Comparison of ENCODE assay signal across 9 cellular contexts in the genomic region with DNA sequence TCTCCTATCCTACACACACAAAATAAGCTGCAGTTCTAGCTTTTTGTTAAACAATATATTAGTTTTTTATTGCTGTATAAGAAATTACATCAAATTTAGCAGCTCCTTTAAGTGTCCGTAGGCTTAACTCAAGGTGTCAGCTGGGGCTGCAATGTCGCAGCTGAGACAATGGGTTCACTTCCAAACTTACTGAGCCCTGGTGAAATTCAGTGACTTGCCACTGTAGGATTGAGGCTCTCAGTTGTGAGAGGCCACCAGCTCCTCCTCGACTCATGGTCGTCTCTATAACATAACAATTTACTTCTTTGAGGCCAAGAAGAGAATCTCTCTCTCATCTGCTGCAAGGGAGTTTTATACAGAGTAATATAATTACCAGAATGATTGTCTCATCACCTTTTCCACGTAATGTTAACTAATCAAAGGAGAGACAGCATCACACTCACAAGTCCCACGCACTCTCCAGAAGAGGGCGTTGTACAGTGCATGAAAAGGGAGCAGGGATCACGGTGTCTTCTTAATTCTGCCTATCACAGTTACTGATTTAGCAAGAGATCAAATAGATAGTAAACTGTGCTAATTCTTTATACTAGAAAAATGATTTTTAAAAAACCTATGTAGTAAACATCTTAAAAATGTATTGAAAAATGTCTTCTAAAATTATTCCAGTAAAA.
DNase-seq lines count a peak whose midpoint lies in the region; ATAC-seq, FAIRE-seq and TF ChIP-seq lines count a peak whose summit lies in the region.
"Had no signal": no experiment of that assay in that cellular context is flagged by ENCODE, and none has a peak within 500 bp of the region (broad histone marks: within the 10 kb centered on the region; RNA-seq: fewer than 3 reads in every experiment).

No MANE protein-coding gene starts in this region.

- H3K36me3 ChIP-seq in Karpas-422 (ENCODE audit: insufficient read depth, low read length) (no peaks in the 10 kb centered on the region), GM12878 (ENCODE audit: control insufficient read depth in 2 of 2, insufficient read depth in 2 of 2, low read length in 1 of 2) (no peaks in the 10 kb centered on the region)

- no peaks in the 10 kb centered on the region for H3K27me3 Mint-ChIP-seq in neural crest cell (ENCODE audit: low read depth)
- H3K27me3 Mint-ChIP-seq: activated T-cell treated with anti-CD3 and anti-CD28 coated beads, Interleukin-2, amount 50 U/mL, for 24 hours had no signal

- peak; percentile 49 for TF ChIP-seq RAD21 in GM12878 (IDR thresholded peaks at IDR 0.05; ENCODE audit: insufficient read depth, low read depth, low read length)

- POLR2A ChIA-PET in GM12878 (lab: Charles Lee) = no interaction called here

- RAD21 ChIA-PET in GM12878 (lab: Charles Lee; ENCODE audit: unreplicated experiment) = no interaction called here

- intact Hi-C loops in GM12878 (cut with micrococcal nuclease; ENCODE audit: unreplicated experiment) = loop anchor here (10.0 kb wide), 1 partner anchor 1028 kb away; no protein-coding TSS in a partner anchor

- SMC1A ChIA-PET in GM12878 (lab: Charles Lee; ENCODE audit: uncharacterized antibody, unreplicated experiment) = interaction anchor here (0.9 to 1.6 kb wide), 4 partner anchors 9 to 1014 kb away, joined by 3 to 6 read pairs (median 4); no protein-coding TSS in a partner anchor

- H3K9me3 ChIP-seq in Karpas-422 (ENCODE audit: low read length) = peaks cover 6% of the 10 kb centered on the region
- H3K9me3 ChIP-seq in GM12878 (replicated peaks; ENCODE audit: control insufficient read depth, insufficient read depth, low read length) = no peaks in the 10 kb centered on the region

- H3K79me2 ChIP-seq in Karpas-422 (ENCODE audit: low read length) = no peaks in the 10 kb centered on the region
- no peaks in the 10 kb centered on the region for H3K79me2 ChIP-seq in GM12878 (ENCODE audit: control insufficient read depth, insufficient read depth, low read length)

- no peaks in the 10 kb centered on the region for H4K20me1 ChIP-seq in Karpas-422 (ENCODE audit: insufficient read depth, low read depth, low read length)
- no peaks in the 10 kb centered on the region for H4K20me1 ChIP-seq in GM12878 (ENCODE audit: control insufficient read depth, insufficient read depth)

- H3K9me2 ChIP-seq in Karpas-422 (replicated peaks; ENCODE audit: insufficient read depth, low read length) = no peaks in the 10 kb centered on the region

- FAIRE-seq in GM12878 (lab: Jason Lieb, UNC) = no peak

- no peak for DNase-seq in GM10266 (ENCODE audit: extremely low spot score)
- peak; percentile 46 for DNase-seq in Karpas-422
- no peak for DNase-seq in GM12878 (ENCODE audit: low read depth, low spot score)
- no peak for DNase-seq in neural crest cell (ENCODE audit: low read depth, low spot score)
- DNase-seq in dermis blood vessel endothelial cell = no peak
- DNase-seq in NCI-H128 (lab: John Stamatoyannopoulos, UW; ENCODE audit: unreplicated experiment) = no peak
- DNase-seq: activated T-cell treated with anti-CD3 and anti-CD28 coated beads, Interleukin-2, amount 50 U/mL, for 24 hours had no signal

- H3K4me1 ChIP-seq in Karpas-422 (ENCODE audit: low read length) = no peaks in the 10 kb centered on the region
- H3K4me1 ChIP-seq in GM12878 (ENCODE audit: control insufficient read depth, insufficient read depth, low read length) = no peaks in the 10 kb centered on the region

- no peaks in the 10 kb centered on the region for H3K4me1 Mint-ChIP-seq in neural crest cell

- H3K27ac ChIP-seq in Karpas-422 (ENCODE audit: low read length) (no peak overlapping the region), GM12878 (ENCODE audit: control insufficient read depth, insufficient read depth) (no peak overlapping the region)

- no peaks in the 10 kb centered on the region for H3K9me3 Mint-ChIP-seq in neural crest cell

- H3K36me3 Mint-ChIP-seq in neural crest cell (ENCODE audit: low read depth) = no peaks in the 10 kb centered on the region

- H3K27me3 ChIP-seq in Karpas-422 (ENCODE audit: low read length) = no peaks in the 10 kb centered on the region
- no peaks in the 10 kb centered on the region for H3K27me3 ChIP-seq in GM12878 (replicated peaks in 1 of 2; ENCODE audit: control insufficient read depth in 2 of 2, insufficient read depth in 2 of 2, low read length in 1 of 2)

- TF ChIP-seq POLR2A in GM12878 (IDR thresholded peaks at IDR 0.05; ENCODE audit: low read depth, low read length) = no peak

- CTCF ChIA-PET in GM12878 (lab: Yijun Ruan, JAX) = interaction anchor here (0.6 to 1.0 kb wide), 6 partner anchors 19 to 1118 kb away, joined by 3 to 4 read pairs (median 3); no protein-coding TSS in a partner anchor

- H3K27ac Mint-ChIP-seq in neural crest cell (ENCODE audit: unreplicated experiment) = no peak overlapping the region
- H3K27ac Mint-ChIP-seq: activated T-cell treated with anti-CD3 and anti-CD28 coated beads, Interleukin-2, amount 50 U/mL, for 24 hours had no signal

- H3K4me2 ChIP-seq in Karpas-422 (ENCODE audit: low read depth, low read length, poor library complexity, severe bottlenecking) = no peak overlapping the region
- H3K4me2 ChIP-seq in GM12878 (ENCODE audit: control insufficient read depth, insufficient read depth) = no peak overlapping the region

- in situ Hi-C loops in GM12878 (cut with MboI) = no loop called here

- H3K4me3 ChIP-seq in Karpas-422 (ENCODE audit: low read length) = no peak overlapping the region
- H3K4me3 ChIP-seq in GM12878 = no peak overlapping the region

- peak; percentile 25 for TF ChIP-seq CTCF in GM10266 (IDR thresholded peaks at IDR 0.05; ENCODE audit: control insufficient read depth, insufficient read depth, low read depth, missing control alignments)
- peak; percentile 20 to 38 (median 36); a peak in 4 of 6 replicates for TF ChIP-seq CTCF in GM12878 (IDR thresholded peaks at IDR 0.05 in 2 of 3, conservative IDR thresholded peaks at IDR 0.05 in 1 of 3; ENCODE audit: control insufficient read depth in 2 of 3, extremely low read depth in 1 of 3, insufficient read depth in 1 of 3, low read depth in 3 of 3, low read length in 3 of 3)
- TF ChIP-seq CTCF in neural crest cell (conservative IDR thresholded peaks at IDR 0.05) = peak; percentile 57

- ATAC-seq in GM12878 (peak; percentile 63), GM21381 (IDR thresholded peaks at IDR 0.05; ENCODE audit: unreplicated experiment) (no peak)
- ATAC-seq in activated CD4-positive, CD25-positive, alpha-beta regulatory T cell treated with anti-CD3 and anti-CD28 coated beads, Interleukin-2, amount 50 U/mL, for 24 hours = no peak

- 16% methylated on average over 8 of the region's 8 CpGs for WGBS in GM12878 (ENCODE audit: insufficient coverage, insufficient replicate concordance, low lambda C conversion rate, missing lambda C conversion rate)

- H2AFZ ChIP-seq in Karpas-422 (ENCODE audit: low read length) = no peak overlapping the region
- H2AFZ ChIP-seq in GM12878 (ENCODE audit: control insufficient read depth, low read depth, low read length) = no peak overlapping the region

- BruUV-seq in GM12878 (replicated peaks; lab: Mats Ljungman, UMichigan) = no TSS peak

- H3K4me3 Mint-ChIP-seq in neural crest cell = no peak overlapping the region
- H3K4me3 Mint-ChIP-seq: activated T-cell treated with anti-CD3 and anti-CD28 coated beads, Interleukin-2, amount 50 U/mL, for 24 hours had no signal

- H3K9ac ChIP-seq in Karpas-422 (ENCODE audit: low read length) (no peak overlapping the region), GM12878 (ENCODE audit: control insufficient read depth, insufficient read depth, low read length) (no peak overlapping the region)

- TF ChIP-seq EP300 in GM12878 (IDR thresholded peaks at IDR 0.05; ENCODE audit: borderline replicate concordance in 1 of 2, control insufficient read depth in 1 of 2, low read depth in 2 of 2, low read length in 2 of 2) = no peak

TF ChIP-seq in GM12878, 131 proteins besides CTCF, POLR2A, EP300 and RAD21:
- TF ChIP-seq RELA (IDR thresholded peaks at IDR 0.05; ENCODE audit: borderline replicate concordance, partially characterized antibody) = no peak
- TF ChIP-seq, protein P1, sequence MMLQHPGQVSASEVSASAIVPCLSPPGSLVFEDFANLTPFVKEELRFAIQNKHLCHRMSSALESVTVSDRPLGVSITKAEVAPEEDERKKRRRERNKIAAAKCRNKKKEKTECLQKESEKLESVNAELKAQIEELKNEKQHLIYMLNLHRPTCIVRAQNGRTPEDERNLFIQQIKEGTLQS (IDR thresholded peaks at IDR 0.05; ENCODE audit: borderline replicate concordance, extremely low read depth, low read depth, low read length) = no peak
- no peak for TF ChIP-seq LARP7 (IDR thresholded peaks at IDR 0.05)
- TF ChIP-seq EED (IDR thresholded peaks at IDR 0.05; ENCODE audit: low read depth) = no peak
